23 cellular contexts compared by ENCODE assay signal in the genomic region with DNA sequence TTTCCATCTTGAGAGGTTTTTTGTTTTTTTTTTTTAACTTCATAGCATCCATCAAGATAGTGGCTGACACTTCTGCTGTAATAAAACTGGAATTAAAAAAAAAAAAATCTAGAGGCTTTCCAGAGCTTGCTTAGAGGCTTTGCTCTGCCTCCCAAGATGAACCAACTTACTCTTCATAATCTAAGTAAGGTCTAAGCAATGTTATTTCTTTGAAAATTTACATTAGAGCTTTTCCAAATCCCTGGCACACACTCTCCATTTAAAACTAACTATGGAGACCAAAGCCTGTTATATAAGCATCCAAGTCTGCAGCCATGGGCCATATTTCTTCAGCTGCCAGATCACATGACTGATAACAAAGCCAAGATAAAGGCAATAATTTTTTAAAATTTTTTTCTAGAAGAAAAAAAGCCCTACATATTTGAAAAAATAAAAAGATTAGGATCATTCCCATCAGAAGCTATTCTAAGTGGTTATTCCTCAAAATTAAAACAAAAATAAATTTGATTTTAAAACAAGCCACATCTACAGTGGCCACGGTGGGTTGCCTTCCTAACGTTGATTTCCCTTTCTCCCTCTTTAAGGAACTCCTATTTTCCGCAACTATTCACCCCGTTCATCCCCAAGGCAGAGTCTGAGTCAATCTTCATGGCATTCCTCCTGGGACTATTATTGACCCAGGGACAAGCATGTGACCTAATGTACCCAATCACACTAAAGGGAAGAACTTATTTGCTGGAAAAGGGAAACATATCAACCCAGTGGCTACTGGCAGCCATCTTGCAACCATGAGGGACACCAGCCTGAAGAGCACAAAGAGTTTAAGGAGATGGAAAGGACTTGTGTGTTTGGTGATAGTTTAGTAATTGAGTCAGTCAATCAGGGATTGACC. TPM values are rescaled to one million over a fixed set of nuclear protein-coding genes. Genes with fewer than 3 reads are reported as not detected.
DNase-seq lines count a peak whose midpoint lies in the region; ATAC-seq and TF ChIP-seq lines count a peak whose summit lies in the region.
"Had no signal": no experiment of that assay in that cellular context is flagged by ENCODE, and none has a peak within 500 bp of the region (broad histone marks: within the 10 kb centered on the region; RNA-seq: fewer than 3 reads in every experiment).

No MANE protein-coding gene starts in this region.

- H3K36me3 ChIP-seq in HEK293 (ENCODE audit: control insufficient read depth in 2 of 2, insufficient read depth in 1 of 2, low read length in 2 of 2) (no peaks in the 10 kb centered on the region), mesenchymal stem cell (ENCODE audit: control insufficient read depth in 1 of 2, insufficient read depth in 2 of 2, low read depth in 1 of 2, low read length in 2 of 2) (no peaks in the 10 kb centered on the region), Peyer's patch (no peaks in the 10 kb centered on the region)
- H3K36me3 ChIP-seq: SJCRH30, upper lobe of left lung had no signal

- no peak overlapping the region for H4K91ac ChIP-seq in mesenchymal stem cell (ENCODE audit: low read length)

- TF ChIP-seq CTCF in C4-2B (conservative IDR thresholded peaks at IDR 0.05) (no peak), HEK293 (tag by site-specific recombination; IDR thresholded peaks at IDR 0.05) (no peak), progenitor cell of endocrine pancreas (IDR thresholded peaks at IDR 0.05; ENCODE audit: unreplicated experiment) (no peak), Peyer's patch (IDR thresholded peaks at IDR 0.05) (no peak)

- no peak for ATAC-seq in activated T-helper 17 cell treated with anti-CD3 and anti-CD28 coated beads, Interleukin-2, amount 50 U/mL, for 72 hours (replicated peaks)

- peak overlapping the region in 1 of 2 experiments; percentile 63 for H2BK12ac ChIP-seq in mesenchymal stem cell (ENCODE audit: low read length in 2 of 2)

- H3K27me3 ChIP-seq in mesenchymal stem cell (ENCODE audit: control insufficient read depth in 1 of 2, insufficient read depth in 1 of 2, low read length in 2 of 2) (peaks cover 0 to 6% of the 10 kb centered on the region in 2 experiments), Peyer's patch (no peaks in the 10 kb centered on the region)
- H3K27me3 ChIP-seq: SJCRH30, upper lobe of left lung had no signal

- H3K23ac ChIP-seq in mesenchymal stem cell (ENCODE audit: low read length in 2 of 2) = no peak overlapping the region

- H3K4me1 ChIP-seq in HEK293 (ENCODE audit: control insufficient read depth, insufficient read depth, low read length) = no peaks in the 10 kb centered on the region
- no peaks in the 10 kb centered on the region for H3K4me1 ChIP-seq in mesenchymal stem cell (ENCODE audit: control insufficient read depth, insufficient read depth, low read depth, low read length)
- H3K4me1 ChIP-seq in Peyer's patch = no peaks in the 10 kb centered on the region

- H3K4me3 ChIP-seq in HEK293 (ENCODE audit: low read depth, low read length) = no peak overlapping the region
- no peak overlapping the region for H3K4me3 ChIP-seq in mesenchymal stem cell (ENCODE audit: insufficient read depth in 1 of 2, low read depth in 1 of 2, low read length in 2 of 2)
- H3K4me3 ChIP-seq in Peyer's patch = no peak overlapping the region
- H3K4me3 ChIP-seq: SJCRH30, upper lobe of left lung had no signal

- H3K9me3 Mint-ChIP-seq in activated T-helper 17 cell treated with anti-CD3 and anti-CD28 coated beads, Interleukin-2, amount 50 U/mL, for 72 hours = no peaks in the 10 kb centered on the region
- peaks cover 3% of the 10 kb centered on the region for H3K9me3 Mint-ChIP-seq in progenitor cell of endocrine pancreas (ENCODE audit: low read depth)
- H3K9me3 Mint-ChIP-seq: activated naive CD4-positive, alpha-beta T cell treated with anti-CD3 and anti-CD28 coated beads, Interleukin-2, amount 50 U/mL, for 24 hours; activated T-helper 1 cell treated with anti-CD3 and anti-CD28 coated beads, Interleukin-12 subunit alpha, Interleukin-12 subunit beta, Interleukin-2, Interleukin-4 antibody, amounts not matched to agents 30 ng/mL and 10 ng/mL and 1 ng/mL, durations not matched to agents 14 hours and 24 hours and 36 hours had no signal

- no peak for TF ChIP-seq POLR2A in Peyer's patch (IDR thresholded peaks at IDR 0.05)

- H3K27me3 Mint-ChIP-seq in activated T-helper 17 cell treated with anti-CD3 and anti-CD28 coated beads, Interleukin-2, amount 50 U/mL, for 72 hours = no peaks in the 10 kb centered on the region
- H3K27me3 Mint-ChIP-seq in progenitor cell of endocrine pancreas = no peaks in the 10 kb centered on the region
- H3K27me3 Mint-ChIP-seq: activated naive CD4-positive, alpha-beta T cell treated with anti-CD3 and anti-CD28 coated beads, Interleukin-2, amount 50 U/mL, for 24 hours; B cell had no signal

- H2BK5ac ChIP-seq in mesenchymal stem cell (ENCODE audit: low read depth, low read length, poor library complexity, severe bottlenecking) = no peak overlapping the region

- H3K9ac ChIP-seq in mesenchymal stem cell (ENCODE audit: low read length) = no peak overlapping the region

- CTCF ChIA-PET in HEK293 (lab: Yijun Ruan, JAX) = interaction anchor here (0.6 to 1.5 kb wide), 8 partner anchors 9 to 557 kb away, joined by 3 to 4 read pairs (median 3); no protein-coding TSS in a partner anchor

- peak overlapping the region; percentile 62 for H3K4me3 Mint-ChIP-seq in activated T-helper 17 cell treated with anti-CD3 and anti-CD28 coated beads, Interleukin-2, amount 50 U/mL, for 72 hours
- H3K4me3 Mint-ChIP-seq in progenitor cell of endocrine pancreas (ENCODE audit: low read depth) = no peak overlapping the region
- H3K4me3 Mint-ChIP-seq: activated naive CD4-positive, alpha-beta T cell treated with anti-CD3 and anti-CD28 coated beads, Interleukin-2, amount 50 U/mL, for 24 hours; activated T-helper 1 cell treated with anti-CD3 and anti-CD28 coated beads, Interleukin-12 subunit alpha, Interleukin-12 subunit beta, Interleukin-2, Interleukin-4 antibody, amounts not matched to agents 30 ng/mL and 10 ng/mL and 1 ng/mL, durations not matched to agents 14 hours and 24 hours and 36 hours; B cell had no signal

- no peak overlapping the region for H3K27ac Mint-ChIP-seq in activated T-helper 17 cell treated with anti-CD3 and anti-CD28 coated beads, Interleukin-2, amount 50 U/mL, for 72 hours
- no peak overlapping the region for H3K27ac Mint-ChIP-seq in progenitor cell of endocrine pancreas
- H3K27ac Mint-ChIP-seq: activated naive CD4-positive, alpha-beta T cell treated with anti-CD3 and anti-CD28 coated beads, Interleukin-2, amount 50 U/mL, for 24 hours; activated T-helper 1 cell treated with anti-CD3 and anti-CD28 coated beads, Interleukin-12 subunit alpha, Interleukin-12 subunit beta, Interleukin-2, Interleukin-4 antibody, amounts not matched to agents 30 ng/mL and 10 ng/mL and 1 ng/mL, durations not matched to agents 14 hours and 24 hours and 36 hours; B cell had no signal

- H3K4me1 Mint-ChIP-seq in activated T-helper 17 cell treated with anti-CD3 and anti-CD28 coated beads, Interleukin-2, amount 50 U/mL, for 72 hours = peaks cover 45% of the 10 kb centered on the region
- H3K4me1 Mint-ChIP-seq in progenitor cell of endocrine pancreas (ENCODE audit: low read depth) = peaks cover 13% of the 10 kb centered on the region

- H2BK120ac ChIP-seq in mesenchymal stem cell (ENCODE audit: low read depth, low read length) = no peak overlapping the region

- peak overlapping the region in 1 of 2 experiments; percentile 30 for H3K18ac ChIP-seq in mesenchymal stem cell (ENCODE audit: low read depth in 1 of 2, low read length in 2 of 2)

- H3K4ac ChIP-seq in mesenchymal stem cell (ENCODE audit: low read depth in 1 of 2, low read length in 2 of 2) = no peak overlapping the region

- POLR2A ChIA-PET in HEK293 (lab: Yijun Ruan, JAX) = no interaction called here

- no peak overlapping the region for H4K8ac ChIP-seq in mesenchymal stem cell (ENCODE audit: low read length)

- H3K79me1 ChIP-seq in mesenchymal stem cell (replicated peaks; ENCODE audit: low read length, poor library complexity, severe bottlenecking) = no peaks in the 10 kb centered on the region

- H3K36me3 Mint-ChIP-seq in activated T-helper 17 cell treated with anti-CD3 and anti-CD28 coated beads, Interleukin-2, amount 50 U/mL, for 72 hours (ENCODE audit: low read depth) = no peaks in the 10 kb centered on the region
- H3K36me3 Mint-ChIP-seq in progenitor cell of endocrine pancreas (ENCODE audit: insufficient read depth) = no peaks in the 10 kb centered on the region

- H2AFZ ChIP-seq in mesenchymal stem cell (ENCODE audit: low read depth, low read length) = no peak overlapping the region

- H3K27ac ChIP-seq in C4-2B (peak overlapping the region; percentile 39; the same call in 1 of the 2 replicates), HEK293 (ENCODE audit: extremely low read depth, low read depth, low read length) (no peak overlapping the region), mesenchymal stem cell (ENCODE audit: low read length, poor library complexity, severe bottlenecking) (no peak overlapping the region), Peyer's patch (no peak overlapping the region)
- H3K27ac ChIP-seq: epithelial cell of prostate, SJCRH30, upper lobe of left lung had no signal

- H3K4me2 ChIP-seq in mesenchymal stem cell (ENCODE audit: low read length, poor library complexity, severe bottlenecking) = no peak overlapping the region

- 85% methylated on average over 4 of the region's 4 CpGs for WGBS in mesenchymal stem cell

- no peak overlapping the region for H3K14ac ChIP-seq in mesenchymal stem cell (ENCODE audit: low read length in 2 of 2)

- H2BK15ac ChIP-seq in mesenchymal stem cell (ENCODE audit: low read depth, poor library complexity, severe bottlenecking) = no peak overlapping the region

- DNase-seq in mesenchymal stem cell (peak; percentile 39), progenitor cell of endocrine pancreas (ENCODE audit: low spot score, unreplicated experiment) (no peak), Peyer's patch (no peak), occipital lobe (lab: John Stamatoyannopoulos, UW) (no peak), SIG-M5 treated with dmso at 0.1 percent for 504 hours (lab: John Stamatoyannopoulos, UW; ENCODE audit: unreplicated experiment) (no peak)
- DNase-seq: activated CD4-positive, alpha-beta T cell treated with anti-CD3 and anti-CD28 coated beads for 48 hours; COR-L47; DMS79; IMR-90; NCI-H1417 treated with DMSO at 0.1 percent for 48 hours; NCI-H446 treated with DMSO at 0.1 percent for 48 hours; SJCRH30; small intestine; stimulated activated CD4-positive, alpha-beta T cell treated with anti-CD3 and anti-CD28 coated beads, Interleukin-2, amount 100 ng/mL, for 24 hours; T-helper 2 cell; upper lobe of left lung had no signal

- no peak overlapping the region for H2AK5ac ChIP-seq in mesenchymal stem cell (ENCODE audit: low read length, severe bottlenecking)

- H3K9me3 ChIP-seq in HEK293 (ENCODE audit: control insufficient read depth, insufficient read depth, low read depth, low read length) (no peaks in the 10 kb centered on the region), mesenchymal stem cell (ENCODE audit: control insufficient read depth, low read length) (no peaks in the 10 kb centered on the region), Peyer's patch (no peaks in the 10 kb centered on the region)
- H3K9me3 ChIP-seq: SJCRH30, upper lobe of left lung had no signal

RNA-seq across cellular contexts. Expression of gene ARHGEF3, which starts 55.2 kb away (rescaled TPM):
- 10 to 100 TPM; 12.3 to 17.0 TPM for total RNA-seq in activated T-helper 17 cell treated with anti-CD3 and anti-CD28 coated beads, Interleukin-2, amount 50 U/mL, for 72 hours
- 15.6 TPM for polyA plus RNA-seq in mesenchymal stem cell (2013, experiment 1 of 2)
- polyA plus RNA-seq in mesenchymal stem cell (2013, experiment 2 of 2) = 14.8 TPM
- total RNA-seq in progenitor cell of endocrine pancreas (60.4 and 72.2 TPM in 2 replicates), Peyer's patch (10 to 100 TPM in 1 of 4 donors, 1 to 10 TPM in 3; 4.5 to 40.4 (median 6.2) TPM), occipital lobe (26.4 TPM)
